ENCODE assay signal across 15 cellular contexts in genomic region chr3:177733936-177734335, GRCh38.
A peak's percentile ranks its signal among the peaks of the same experiment; 100 is the strongest.
DNase-seq lines count a peak whose midpoint lies in the region; ATAC-seq and TF ChIP-seq lines count a peak whose summit lies in the region.
"Had no signal": no experiment of that assay in that cellular context is flagged by ENCODE, and none has a peak within 500 bp of the region (broad histone marks: within the 10 kb centered on the region; RNA-seq: fewer than 3 reads in every experiment).

No MANE protein-coding gene starts in this region.

- DNase-seq in G401 (ENCODE audit: low spot score) (peak; percentile 84), NCI-H2171 treated with DMSO at 0.1 percent for 48 hours (lab: John Stamatoyannopoulos, UW) (peak; percentile 63), NCI-H82 treated with DMSO at 0.1 percent for 48 hours (lab: John Stamatoyannopoulos, UW; ENCODE audit: unreplicated experiment) (peak; percentile 40), cerebellum (ENCODE audit: low spot score) (peak; percentile 69), NCI-H128 (lab: John Stamatoyannopoulos, UW; ENCODE audit: unreplicated experiment) (no peak), ovary (no peak), aorta (no peak)
- DNase-seq: ACHN; Calu3; CD4-positive, alpha-beta T cell; DMS153; DMS79 treated with DMSO at 0.1 percent for 48 hours; GF-D8; H7 had no signal

- no peak for TF ChIP-seq POLR2A in ovary (IDR thresholded peaks at IDR 0.05)

- H3K4me3 ChIP-seq in ovary (no peak overlapping the region), aorta (ENCODE audit: low read length in 2 of 2) (no peak overlapping the region)
- H3K4me3 ChIP-seq: GM23338 had no signal

- H3K27ac ChIP-seq in ovary (no peak overlapping the region), aorta (ENCODE audit: low read depth in 1 of 2, low read length in 2 of 2) (no peak overlapping the region)

- 95 to 98% (median 97%) methylated on average over 2 of the region's 2 CpGs for WGBS in ovary, 3 donors
- 90 to 92% methylated on average over 2 of the region's 2 CpGs for WGBS in aorta, 2 donors

- no peak for TF ChIP-seq CTCF in ovary (IDR thresholded peaks at IDR 0.05)

- intact Hi-C loops in ovary (cut with DNase I) (no loop called here), aorta (cut with DNase I) (no loop called here)

- in situ Hi-C loops in G401 (cut with HindIII; ENCODE audit: low sequenced_read_pairs) = no loop called here

- no peak for TF ChIP-seq EP300 in ovary (IDR thresholded peaks at IDR 0.05)

- peaks cover 5% of the 10 kb centered on the region for H3K4me1 ChIP-seq in ovary (ENCODE audit: insufficient read depth)
- H3K4me1 ChIP-seq in aorta (ENCODE audit: control insufficient read depth in 1 of 2, insufficient read depth in 2 of 2, low read length in 2 of 2) = peaks cover 0 to 2% of the 10 kb centered on the region in 2 donors

- no peaks in the 10 kb centered on the region for H3K9me3 ChIP-seq in ovary
- no peaks in the 10 kb centered on the region for H3K9me3 ChIP-seq in aorta (ENCODE audit: control insufficient read depth, low read length)

- H3K36me3 ChIP-seq in ovary (no peaks in the 10 kb centered on the region), aorta (ENCODE audit: control insufficient read depth in 1 of 2, insufficient read depth in 2 of 2, low read length in 1 of 2) (no peaks in the 10 kb centered on the region)

- ATAC-seq in aorta (ENCODE audit: low FRiP score) = no peak
- ATAC-seq: GM23338 had no signal

- H3K27me3 ChIP-seq in ovary (no peaks in the 10 kb centered on the region), aorta (ENCODE audit: control insufficient read depth in 1 of 2, insufficient read depth in 2 of 2, low read length in 1 of 2) (no peaks in the 10 kb centered on the region)

Comparison
In these comparisons a context has a peak if more than half of its experiments do, and no peak if none do; other contexts are left out.
1. DNase-seq: peak in G401 (single experiment), NCI-H2171 treated with DMSO at 0.1 percent for 48 hours (single experiment), NCI-H82 treated with DMSO at 0.1 percent for 48 hours (single experiment) and cerebellum (single experiment); none in NCI-H128 (single experiment), ovary (0 of 5) and aorta (0 of 2).